In genomic region chr13:111051656-111052232, GRCh38 we compare ENCODE assay signal across 22 cellular contexts.
"Had no signal": no experiment of that assay in that cellular context is flagged by ENCODE, and none has a peak within 500 bp of the region (broad histone marks: within the 10 kb centered on the region; RNA-seq: fewer than 3 reads in every experiment).

No MANE protein-coding gene starts in this region.

- ATAC-seq: gastroesophageal sphincter, left ventricle myocardium superior, pancreas, psoas muscle had no signal

- H3K4me3 ChIP-seq: breast epithelium, colonic mucosa, gastroesophageal sphincter, pancreas, psoas muscle, thyroid gland had no signal

- H3K27ac ChIP-seq: breast epithelium, colonic mucosa, gastroesophageal sphincter, neutrophil, pancreas, psoas muscle, thyroid gland had no signal

- DNase-seq: activated B cell treated with CpG ODN at 0.5 μM for 24 hours; activated CD4-positive, alpha-beta T cell treated with anti-CD3 and anti-CD28 coated beads for 4 hours; activated CD4-positive, alpha-beta T cell treated with anti-CD3 and anti-CD28 coated beads, Interleukin-2, amount 50 U/mL, for 48 hours; activated naive CD4-positive, alpha-beta T cell treated with Interleukin-2 at 50 U/mL for 16 hours; activated naive CD8-positive, alpha-beta T cell treated with anti-CD3 and anti-CD28 coated beads for 36 hours; activated T-cell treated with anti-CD3 and anti-CD28 coated beads, Interleukin-2, amount 50 U/mL, for 48 hours; colonic mucosa; hypothalamus; left ventricle myocardium superior; midbrain; natural killer cell; pancreas; psoas muscle; right cardiac atrium; stimulated activated CD4-positive, alpha-beta T cell treated with anti-CD3 and anti-CD28 coated beads, Interleukin-12 subunit alpha, Interleukin-12 subunit beta, amount 100 ng/mL, for 4 hours; stimulated activated CD4-positive, alpha-beta T cell treated with anti-CD3 and anti-CD28 coated beads, Interleukin-4, amount 100 ng/mL, for 4 hours; substantia nigra; T-helper 9 cell; thyroid gland had no signal

- H3K36me3 ChIP-seq: breast epithelium, colonic mucosa, gastroesophageal sphincter, neutrophil, pancreas, thyroid gland had no signal

- H3K4me1 ChIP-seq: breast epithelium, colonic mucosa, pancreas, thyroid gland had no signal

- H3K27me3 ChIP-seq: breast epithelium, colonic mucosa, gastroesophageal sphincter, pancreas, thyroid gland had no signal

- FAIRE-seq: pancreas had no signal

- H3K9me3 ChIP-seq: breast epithelium, colonic mucosa, gastroesophageal sphincter, neutrophil, pancreas, psoas muscle, thyroid gland had no signal
